Comparison of ENCODE assay signal across 25 cellular contexts in genomic region chr9:88437210-88438146, GRCh38.
"Had no signal": no experiment of that assay in that cellular context is flagged by ENCODE, and none has a peak within 500 bp of the region (broad histone marks: within the 10 kb centered on the region; RNA-seq: fewer than 3 reads in every experiment).

No MANE protein-coding gene starts in this region.

- H3K27ac ChIP-seq: coronary artery, esophagus muscularis mucosa, foreskin keratinocyte, gastroesophageal sphincter, heart left ventricle, left ventricle myocardium inferior, lower lobe of right lung, neural progenitor cell, sigmoid colon, testis, tibial nerve, vagina had no signal

- H3K9ac ChIP-seq: neural progenitor cell had no signal

- H3K36me3 ChIP-seq: neural progenitor cell had no signal

- H2AFZ ChIP-seq: hepatocyte, neural progenitor cell had no signal

- DNase-seq: caudate nucleus; dermis blood vessel endothelial cell; effector memory CD4-positive, alpha-beta T cell; foreskin keratinocyte; heart left ventricle; kidney; left ventricle myocardium inferior; lower lobe of right lung; naive B cell; retina; sigmoid colon; stimulated activated CD4-positive, alpha-beta T cell treated with anti-CD3 and anti-CD28 coated beads, Interleukin-2, amount 100 ng/mL, for 24 hours; stimulated activated CD4-positive, alpha-beta T cell treated with anti-CD3 and anti-CD28 coated beads, Interleukin-4, amount 100 ng/mL, for 24 hours; stimulated activated naive CD8-positive, alpha-beta T cell treated with anti-CD3 and anti-CD28 coated beads, Interleukin-15, Interleukin-2, amounts not matched to agents 100 U/mL and 50 U/mL, for 24 hours; substantia nigra; testis had no signal

- H3K4me1 ChIP-seq: gastroesophageal sphincter, heart left ventricle, lower lobe of right lung, neural progenitor cell, testis, tibial nerve, vagina had no signal

- H3K9me3 ChIP-seq: esophagus muscularis mucosa, gastroesophageal sphincter, heart left ventricle, left ventricle myocardium inferior, lower lobe of right lung, sigmoid colon, testis, tibial nerve, vagina had no signal

- H3K4me3 ChIP-seq: coronary artery, esophagus muscularis mucosa, gastroesophageal sphincter, heart left ventricle, hepatocyte, left ventricle myocardium inferior, lower lobe of right lung, neural progenitor cell, sigmoid colon, testis, tibial nerve, vagina had no signal

- ATAC-seq: foreskin keratinocyte; gastroesophageal sphincter; heart left ventricle; lower lobe of right lung; natural killer cell treated with Interleukin-12 subunit alpha and Interleukin-12 subunit beta and Interleukin-15 and Interleukin-18, amount 100 ng/mL, for 72 hours; stimulated activated effector memory CD8-positive, alpha-beta T cell treated with anti-CD3 and anti-CD28 coated beads, Interleukin-12 subunit alpha, Interleukin-12 subunit beta, amount 100 ng/mL, for 72 hours; stimulated activated naive CD8-positive, alpha-beta T cell treated with anti-CD3 and anti-CD28 coated beads, Interleukin-15, Interleukin-2, amounts not matched to agents 100 U/mL and 50 U/mL, for 24 hours had no signal

- H3K27me3 ChIP-seq: esophagus muscularis mucosa, foreskin keratinocyte, gastroesophageal sphincter, heart left ventricle, hepatocyte, neural progenitor cell, sigmoid colon, testis, tibial nerve, vagina had no signal

- H3K4me2 ChIP-seq: neural progenitor cell had no signal
